In the genomic region with DNA sequence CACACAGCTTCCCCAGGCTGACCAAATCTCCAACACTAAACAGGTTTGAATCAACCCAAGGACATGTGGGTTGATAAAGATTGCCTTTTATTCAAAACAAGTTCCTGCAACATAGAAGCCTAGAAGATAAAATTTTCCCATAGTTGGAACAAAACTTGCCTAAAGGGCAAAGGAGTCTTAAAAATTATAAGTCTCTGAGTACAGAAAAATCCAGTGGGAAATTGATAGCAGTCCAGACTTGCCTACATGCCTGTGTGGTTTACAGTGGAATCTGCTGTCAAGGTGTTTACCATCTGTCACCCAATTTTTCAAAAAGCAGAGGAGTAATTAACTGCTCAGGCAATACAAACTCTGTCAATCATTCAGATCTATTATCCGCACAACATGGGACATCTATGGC, we compare ENCODE assay signal across 19 cellular contexts.
"Had no signal": no experiment of that assay in that cellular context is flagged by ENCODE, and none has a peak within 500 bp of the region (broad histone marks: within the 10 kb centered on the region; RNA-seq: fewer than 3 reads in every experiment).

No MANE protein-coding gene starts in this region.

- DNase-seq: activated B cell treated with CpG ODN at 0.5 μM for 24 hours; activated CD4-positive, alpha-beta T cell treated with anti-CD3 and anti-CD28 coated beads for 1 hour; activated CD4-positive, alpha-beta T cell treated with anti-CD3 and anti-CD28 coated beads, Interleukin-2, amount 10 ng/mL, durations not matched to agents 24 days and 14 days; activated CD4-positive, alpha-beta T cell treated with anti-CD3 and anti-CD28 coated beads, Interleukin-2, amount 50 U/mL, for 48 hours; activated CD8-positive, alpha-beta memory T cell treated with anti-CD3 and anti-CD28 coated beads, Interleukin-2, amount 10 ng/mL, durations not matched to agents 7 days and 5 days; activated effector memory CD4-positive, alpha-beta T cell treated with Interleukin-2 at 50 U/mL for 16 hours; activated naive CD4-positive, alpha-beta T cell; activated T-cell treated with anti-CD3 and anti-CD28 coated beads, Interleukin-2, amount 50 U/mL, for 24 hours; aorta; KG1; NCI-H1048; NCI-H146; NCI-H2029; NCI-H2107; NCI-H446; NCI-H526; NCI-H774; Peyer's patch; SHP77 treated with DMSO at 0.1 percent for 48 hours had no signal

- H3K4me3 ChIP-seq: Peyer's patch had no signal

- ATAC-seq: activated CD8-positive, alpha-beta memory T cell treated with anti-CD3 and anti-CD28 coated beads, Interleukin-2, amount 10 ng/mL, durations not matched to agents 7 days and 5 days had no signal
